In the genomic region with DNA sequence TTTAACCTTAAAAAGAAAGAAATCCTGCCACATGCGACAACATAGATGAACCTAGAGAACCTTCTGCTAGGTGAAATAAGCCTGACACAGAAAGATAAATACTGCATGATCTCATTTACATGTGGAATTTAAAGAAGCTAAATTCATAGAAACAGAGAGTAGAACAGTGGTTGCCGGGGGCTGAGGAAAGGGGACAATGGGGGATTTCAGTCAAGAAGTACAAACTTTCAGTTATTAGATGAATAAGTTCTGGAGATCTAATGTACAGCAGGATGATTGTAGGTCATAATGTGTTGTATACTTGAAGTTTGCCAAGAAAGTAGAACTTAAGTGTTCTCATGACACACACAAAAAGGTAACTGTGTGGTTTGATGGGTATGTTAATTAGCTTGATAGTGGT, we compare ENCODE assay signal across 23 cellular contexts.
"Had no signal": no experiment of that assay in that cellular context is flagged by ENCODE, and none has a peak within 500 bp of the region (broad histone marks: within the 10 kb centered on the region; RNA-seq: fewer than 3 reads in every experiment).

No MANE protein-coding gene starts in this region.

- H3K9me3 Mint-ChIP-seq: effector memory CD8-positive, alpha-beta T cell; natural killer cell treated with Interleukin-12 subunit alpha and Interleukin-12 subunit beta and Interleukin-15 and Interleukin-18, amount 100 ng/mL, for 72 hours had no signal

- H3K27ac Mint-ChIP-seq: effector memory CD8-positive, alpha-beta T cell; mesothelial cell of epicardium; naive B cell; natural killer cell treated with Interleukin-12 subunit alpha and Interleukin-12 subunit beta and Interleukin-15 and Interleukin-18, amount 100 ng/mL, for 72 hours had no signal

- H3K4me3 Mint-ChIP-seq: effector memory CD8-positive, alpha-beta T cell; mesothelial cell of epicardium; naive B cell; natural killer cell treated with Interleukin-12 subunit alpha and Interleukin-12 subunit beta and Interleukin-15 and Interleukin-18, amount 100 ng/mL, for 72 hours; neural crest cell had no signal

- ATAC-seq: effector memory CD8-positive, alpha-beta T cell; heart right ventricle; left cardiac atrium; left lung; mucosa of descending colon; natural killer cell treated with Interleukin-12 subunit alpha and Interleukin-12 subunit beta and Interleukin-15 and Interleukin-18, amount 100 ng/mL, for 72 hours; sciatic nerve had no signal

- DNase-seq: cortex of kidney; effector memory CD8-positive, alpha-beta T cell; erythroblast; esophagus squamous epithelium; foreskin melanocyte; glutamatergic neuron; heart right ventricle; hippocampal formation; left cardiac atrium; left lung; mesenchymal stem cell; mucosa of descending colon; naive B cell; stimulated activated CD4-positive, alpha-beta T cell treated with anti-CD3 and anti-CD28 coated beads, Interleukin-12 subunit alpha, Interleukin-12 subunit beta, amount 100 ng/mL, for 4 hours; stimulated activated CD4-positive, alpha-beta T cell treated with anti-CD3 and anti-CD28 coated beads, Interleukin-1b, Interleukin-23, amount 100 ng/mL, for 48 hours; stimulated activated CD4-positive, alpha-beta T cell treated with anti-CD3 and anti-CD28 coated beads, Interleukin-4, amount 100 ng/mL, for 1 hour; stimulated activated CD8-positive, alpha-beta memory T cell treated with anti-CD3 and anti-CD28 coated beads, Interleukin-4, amount 100 ng/mL, for 48 hours; stimulated activated naive CD4-positive, alpha-beta T cell treated with Interleukin-2 at 50 U/mL for 16 hours; upper lobe of left lung had no signal

- H3K36me3 Mint-ChIP-seq: mesothelial cell of epicardium; naive B cell; natural killer cell treated with Interleukin-12 subunit alpha and Interleukin-12 subunit beta and Interleukin-15 and Interleukin-18, amount 100 ng/mL, for 72 hours had no signal

- H3K4me1 Mint-ChIP-seq: naive B cell, neural crest cell had no signal
